ENCODE assay signal across 1 cellular context in genomic region chr1:228486596-228487335, GRCh38.
TF ChIP-seq lines count a peak whose summit lies in the region.

No MANE protein-coding gene starts in this region.

TF ChIP-seq in HepG2, 621 proteins besides CTCF, POLR2A, EP300 and RAD21 (continued from another document and continues in another):
- no peak for TF ChIP-seq FOXO4 (CRISPR knock-in tag; conservative IDR thresholded peaks at IDR 0.05)
- TF ChIP-seq ZUFSP (CRISPR knock-in tag; IDR thresholded peaks at IDR 0.05; ENCODE audit: borderline replicate concordance), result no peak; the same call in 1 of the 2 replicates
- TF ChIP-seq TBX3 (IDR thresholded peaks at IDR 0.05; ENCODE audit: borderline replicate concordance), result no peak
- no peak for TF ChIP-seq ZBTB46 (CRISPR knock-in tag; IDR thresholded peaks at IDR 0.05; ENCODE audit: borderline replicate concordance)
- no peak for TF ChIP-seq MEF2D (CRISPR knock-in tag; IDR thresholded peaks at IDR 0.05)
- TF ChIP-seq ISX (CRISPR knock-in tag; conservative IDR thresholded peaks at IDR 0.05), result 0 out of 2 replicates have a peak, but pooled peaks have one; percentile 76
- peak; percentile 98 for TF ChIP-seq GMEB1 (CRISPR knock-in tag; IDR thresholded peaks at IDR 0.05; ENCODE audit: borderline replicate concordance)
- peak; percentile 80 for TF ChIP-seq ARHGAP35 (CRISPR knock-in tag; IDR thresholded peaks at IDR 0.05; ENCODE audit: borderline replicate concordance)
- TF ChIP-seq XRCC5 (optimal IDR thresholded peaks at IDR 0.05; ENCODE audit: low read length), result peak; percentile 49
- peak; percentile 75; the same call in 1 of the 2 replicates for TF ChIP-seq THAP9 (CRISPR knock-in tag; IDR thresholded peaks at IDR 0.05; ENCODE audit: borderline replicate concordance)
- TF ChIP-seq GATA4 (IDR thresholded peaks at IDR 0.05; ENCODE audit: borderline replicate concordance, low read depth), result no peak
- TF ChIP-seq KLF6 (CRISPR knock-in tag; IDR thresholded peaks at IDR 0.05), result peak; percentile 97
- TF ChIP-seq AKNA (CRISPR knock-in tag; IDR thresholded peaks at IDR 0.05; ENCODE audit: borderline replicate concordance), result 0 out of 2 replicates have a peak, but pooled peaks have one; percentile 91
- TF ChIP-seq ZNF557 (CRISPR knock-in tag; IDR thresholded peaks at IDR 0.05), result peak; percentile 82; the same call in 1 of the 2 replicates
- no peak; the same call in 1 of the 2 replicates for TF ChIP-seq REPIN1 (CRISPR knock-in tag; IDR thresholded peaks at IDR 0.05; ENCODE audit: borderline replicate concordance, low read depth)
- TF ChIP-seq CSRNP2 (CRISPR knock-in tag; conservative IDR thresholded peaks at IDR 0.05; ENCODE audit: low read depth), result no peak
- peak; percentile 77 for TF ChIP-seq TAF1 (CRISPR knock-in tag; IDR thresholded peaks at IDR 0.05)
- TF ChIP-seq SMAD1 (CRISPR knock-in tag; IDR thresholded peaks at IDR 0.05; ENCODE audit: borderline replicate concordance, low read depth), result no peak
- TF ChIP-seq ATF4 (CRISPR knock-in tag; IDR thresholded peaks at IDR 0.05), result 0 out of 4 replicates have a peak, but pooled peaks of 1 of the 2 experiments have one; percentile 38
- TF ChIP-seq CHD4 (IDR thresholded peaks at IDR 0.05; ENCODE audit: borderline replicate concordance, low read length), result 0 out of 2 replicates have a peak, but pooled peaks have one; percentile 45
- TF ChIP-seq TBX2 (CRISPR knock-in tag; IDR thresholded peaks at IDR 0.05; ENCODE audit: borderline replicate concordance), result peak; percentile 69
- 0 out of 2 replicates have a peak, but pooled peaks have one; percentile 75 for TF ChIP-seq SNAPC5 (CRISPR knock-in tag; IDR thresholded peaks at IDR 0.05; ENCODE audit: borderline replicate concordance)
- TF ChIP-seq HOMEZ (CRISPR knock-in tag; IDR thresholded peaks at IDR 0.05; ENCODE audit: low read depth), result no peak
- no peak for TF ChIP-seq ZNF326 (CRISPR knock-in tag; IDR thresholded peaks at IDR 0.05; ENCODE audit: borderline replicate concordance)
- TF ChIP-seq MTA3 (CRISPR knock-in tag; IDR thresholded peaks at IDR 0.05), result no peak
- TF ChIP-seq ZNF615 (CRISPR knock-in tag; IDR thresholded peaks at IDR 0.05; ENCODE audit: borderline replicate concordance), result no peak
- TF ChIP-seq SATB2 (CRISPR knock-in tag; IDR thresholded peaks at IDR 0.05), result peak; percentile 98
- TF ChIP-seq XBP1 (CRISPR knock-in tag; IDR thresholded peaks at IDR 0.05), result peak; percentile 88; the same call in 1 of the 2 replicates
- no peak for TF ChIP-seq ZNF652 (CRISPR knock-in tag; IDR thresholded peaks at IDR 0.05; ENCODE audit: borderline replicate concordance, low read depth)
- peak; percentile 63; the same call in 1 of the 2 replicates for TF ChIP-seq ZNF773 (CRISPR knock-in tag; IDR thresholded peaks at IDR 0.05; ENCODE audit: borderline replicate concordance)
- TF ChIP-seq MIXL1 (CRISPR knock-in tag; IDR thresholded peaks at IDR 0.05), result no peak
- TF ChIP-seq MTERF4 (CRISPR knock-in tag; IDR thresholded peaks at IDR 0.05), result peak; percentile 63; the same call in 1 of the 2 replicates
- no peak for TF ChIP-seq ZNF512 (CRISPR knock-in tag; IDR thresholded peaks at IDR 0.05)
